8 cellular contexts compared by ENCODE assay signal in the genomic region with DNA sequence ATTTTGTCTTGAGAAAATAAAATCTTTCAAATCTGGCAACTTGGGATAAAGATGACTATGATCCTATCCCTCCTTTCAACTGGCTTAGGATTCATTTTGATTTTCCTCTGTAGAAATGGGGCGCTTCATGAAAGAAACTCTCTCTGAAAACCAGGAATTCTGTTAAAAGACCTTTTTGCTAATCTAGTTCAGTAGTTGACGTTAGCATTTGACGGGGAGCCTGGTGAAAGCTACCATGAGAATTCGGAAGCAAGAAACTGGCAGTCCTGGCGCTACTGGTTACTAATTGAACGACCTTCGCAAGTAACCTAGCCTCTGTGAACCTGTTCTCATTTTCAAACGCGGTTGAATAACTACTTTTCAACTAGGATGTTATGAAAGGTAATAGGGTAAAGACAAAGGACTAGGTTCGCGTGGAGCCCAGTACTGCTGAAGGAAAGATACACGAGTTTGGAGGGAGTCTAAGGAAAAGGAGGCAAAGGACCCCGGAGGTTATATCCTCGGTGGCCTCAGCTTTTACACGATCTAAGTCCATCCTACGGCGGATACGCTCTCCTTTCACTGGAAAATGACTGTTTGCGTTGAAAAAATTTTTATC. TPM values are rescaled to one million over a fixed set of nuclear protein-coding genes. Genes with fewer than 3 reads are reported as not detected.
DNase-seq lines count a peak whose midpoint lies in the region; ATAC-seq and TF ChIP-seq lines count a peak whose summit lies in the region.

No MANE protein-coding gene starts in this region.

- H3K4me3 Mint-ChIP-seq in activated naive CD8-positive, alpha-beta T cell treated with anti-CD3 and anti-CD28 coated beads for 36 hours, result peak overlapping the region; percentile 93

- H3K4me3 ChIP-seq in AG04450 (ENCODE audit: low read depth, low read length) (peak overlapping the region; percentile 94), iPS-15b (ENCODE audit: low read depth, low read length) (peak overlapping the region; percentile 99), spleen (peak overlapping the region; percentile 75 to 88 (median 80))

- DNase-seq in AG04450 (ENCODE audit: low read depth, low spot score) (no peak), spleen (no peak), HEK293T (ENCODE audit: extremely low spot score) (no peak), SKM-1 treated with dmso at 0.1 percent for 144 hours (lab: John Stamatoyannopoulos, UW; ENCODE audit: unreplicated experiment) (no peak)
- no peak for DNase-seq in activated naive CD8-positive, alpha-beta T cell treated with anti-CD3 and anti-CD28 coated beads for 36 hours

- H3K27me3 ChIP-seq in AG04450 (ENCODE audit: control insufficient read depth, insufficient read depth, low read length), result peaks cover 6% of the 10 kb centered on the region
- H3K27me3 ChIP-seq in iPS-15b (ENCODE audit: control insufficient read depth, insufficient read depth, low read length), result no peaks in the 10 kb centered on the region
- no peaks in the 10 kb centered on the region for H3K27me3 ChIP-seq in spleen (replicated peaks in 1 of 7)

- peak; percentile 2 for ATAC-seq in GM19035 (IDR thresholded peaks at IDR 0.05; ENCODE audit: unreplicated experiment)
- ATAC-seq in HG03571 (IDR thresholded peaks at IDR 0.05; ENCODE audit: unreplicated experiment), result peak; percentile 4

- peak overlapping the region; percentile 96 for H3K9ac ChIP-seq in iPS-15b (ENCODE audit: low read depth, low read length)

- H3K27ac Mint-ChIP-seq in activated naive CD8-positive, alpha-beta T cell treated with anti-CD3 and anti-CD28 coated beads for 36 hours, result peak overlapping the region; percentile 93

- no peak for TF ChIP-seq POLR2A in spleen (IDR thresholded peaks at IDR 0.05)

- TF ChIP-seq CTCF in AG04450 (IDR thresholded peaks at IDR 0.05; ENCODE audit: low read depth, low read length) (no peak), spleen (IDR thresholded peaks at IDR 0.05 in 8 of 11, conservative IDR thresholded peaks at IDR 0.05 in 3 of 11) (no peak)

- H3K36me3 Mint-ChIP-seq in activated naive CD8-positive, alpha-beta T cell treated with anti-CD3 and anti-CD28 coated beads for 36 hours, result peaks cover 5% of the 10 kb centered on the region

- CTCF ChIA-PET in AG04450 (lab: Charles Lee) (interaction anchor here (1.0 to 6.8 kb wide), 5 partner anchors 24 to 56 kb away, joined by 3 to 38 read pairs (median 5); no protein-coding TSS in a partner anchor), HEK293T (lab: Yijun Ruan, JAX) (interaction anchor here (1.4 to 2.6 kb wide), 2 partner anchors 37 to 56 kb away, joined by 7 to 11 read pairs; no protein-coding TSS in a partner anchor)

- WGBS in spleen, 5 donors, result 17 to 22% (median 19%) methylated on average over 19 of the region's 19 CpGs

- no peaks in the 10 kb centered on the region; the same call in 1 of the 2 replicates for H3K9me3 ChIP-seq in AG04450 (ENCODE audit: control insufficient read depth, insufficient read depth, low read length)
- no peaks in the 10 kb centered on the region for H3K9me3 ChIP-seq in iPS-15b (ENCODE audit: control insufficient read depth, insufficient read depth, low read length)
- no peaks in the 10 kb centered on the region for H3K9me3 ChIP-seq in spleen

- H3K27ac ChIP-seq in AG04450 (ENCODE audit: low read depth, low read length), result peak overlapping the region; percentile 93
- H3K27ac ChIP-seq in spleen, result peak overlapping the region; percentile 83 to 95 (median 91)

- H3K4me1 Mint-ChIP-seq in activated naive CD8-positive, alpha-beta T cell treated with anti-CD3 and anti-CD28 coated beads for 36 hours, result peaks cover 24% of the 10 kb centered on the region

- intact Hi-C loops in spleen (cut with DNase I; ENCODE audit: low total_unique reads), result no loop called here

- no peaks in the 10 kb centered on the region for H3K9me3 Mint-ChIP-seq in activated naive CD8-positive, alpha-beta T cell treated with anti-CD3 and anti-CD28 coated beads for 36 hours

- H3K4me1 ChIP-seq in iPS-15b (ENCODE audit: control insufficient read depth, insufficient read depth, low read length) (peaks cover 7% of the 10 kb centered on the region), spleen (peaks cover 0 to 27% (median 20%) of the 10 kb centered on the region in 6 donors)

- POLR2A ChIA-PET in AG04450 (lab: Yijun Ruan, JAX) (interaction anchor here (1.3 to 2.9 kb wide), 6 partner anchors 23 to 53 kb away, joined by 4 to 18 read pairs (median 8); a partner anchor contains a TSS), HEK293T (lab: Yijun Ruan, JAX) (interaction anchor here (0.9 to 3.2 kb wide), 20 partner anchors 10 to 132 kb away, joined by 3 to 28 read pairs (median 4); a partner anchor contains a TSS)

- H3K36me3 ChIP-seq in iPS-15b (ENCODE audit: control insufficient read depth, insufficient read depth, low read length) (no peaks in the 10 kb centered on the region), spleen (peaks cover 0 to 14% (median 9%) of the 10 kb centered on the region in 6 donors)

- H3K27me3 Mint-ChIP-seq in activated naive CD8-positive, alpha-beta T cell treated with anti-CD3 and anti-CD28 coated beads for 36 hours, result peaks cover 3% of the 10 kb centered on the region

TF ChIP-seq in HEK293T, 16 proteins besides CTCF, POLR2A, EP300 and RAD21:
- TF ChIP-seq FOXA1 (IDR thresholded peaks at IDR 0.05) (no peak), L3MBTL2 (conservative IDR thresholded peaks at IDR 0.05) (no peak), HDGF (IDR thresholded peaks at IDR 0.05; ENCODE audit: borderline replicate concordance) (no peak), SUZ12 (IDR thresholded peaks at IDR 0.05) (no peak), FOXK2 (IDR thresholded peaks at IDR 0.05) (no peak), CTBP1 (IDR thresholded peaks at IDR 0.05; ENCODE audit: borderline replicate concordance) (no peak), TARDBP (IDR thresholded peaks at IDR 0.05) (no peak), BHLHE40 (IDR thresholded peaks at IDR 0.05; ENCODE audit: borderline replicate concordance) (no peak), ARNT (IDR thresholded peaks at IDR 0.05) (no peak), ZNF384 (IDR thresholded peaks at IDR 0.05) (no peak), LEF1 (IDR thresholded peaks at IDR 0.05; ENCODE audit: borderline replicate concordance) (no peak)
- TF ChIP-seq, protein P1, sequence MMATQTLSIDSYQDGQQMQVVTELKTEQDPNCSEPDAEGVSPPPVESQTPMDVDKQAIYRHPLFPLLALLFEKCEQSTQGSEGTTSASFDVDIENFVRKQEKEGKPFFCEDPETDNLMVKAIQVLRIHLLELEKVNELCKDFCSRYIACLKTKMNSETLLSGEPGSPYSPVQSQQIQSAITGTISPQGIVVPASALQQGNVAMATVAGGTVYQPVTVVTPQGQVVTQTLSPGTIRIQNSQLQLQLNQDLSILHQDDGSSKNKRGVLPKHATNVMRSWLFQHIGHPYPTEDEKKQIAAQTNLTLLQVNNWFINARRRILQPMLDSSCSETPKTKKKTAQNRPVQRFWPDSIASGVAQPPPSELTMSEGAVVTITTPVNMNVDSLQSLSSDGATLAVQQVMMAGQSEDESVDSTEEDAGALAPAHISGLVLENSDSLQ (IDR thresholded peaks at IDR 0.05), result no peak

RNA-seq across cellular contexts. Expression of a gene that starts 0.6 kb away (rescaled TPM):
- polyA plus RNA-seq in AG04450 (2011; rRNA removed), result 7.7 and 11.8 TPM in 2 replicates
- 17.2 and 18.5 TPM in 2 replicates for polyA minus RNA-seq in AG04450 (2011; rRNA and poly(A)+ RNA removed)
- total RNA-seq in activated naive CD8-positive, alpha-beta T cell treated with anti-CD3 and anti-CD28 coated beads for 36 hours, result 10 to 100 TPM; 24.5 to 25.3 TPM
- 10 to 100 TPM; 25.8 to 57.0 (median 35.9) TPM for total RNA-seq in spleen
- polyA plus RNA-seq in spleen, result 10 to 100 TPM; 15.8 to 40.8 (median 40.3) TPM

RNA-seq across cellular contexts. Expression of a gene that starts 24.9 kb away (rescaled TPM):
- polyA plus RNA-seq in AG04450 (2011; rRNA removed) (0.12 and 0.29 TPM in 2 replicates), spleen (under 1 TPM; 0.08 to 0.46 (median 0.16) TPM)
- polyA minus RNA-seq in AG04450 (2011; rRNA and poly(A)+ RNA removed), result 0.17 and 0.18 TPM in 2 replicates
- total RNA-seq in activated naive CD8-positive, alpha-beta T cell treated with anti-CD3 and anti-CD28 coated beads for 36 hours, result not detected
- under 1 TPM in 1 of 7 donors, not detected in 6; 0.46 TPM for total RNA-seq in spleen

RNA-seq across cellular contexts. Expression of a gene that starts 25.7 kb away (rescaled TPM):
- 35.5 and 46.8 TPM in 2 replicates for polyA plus RNA-seq in AG04450 (2011; rRNA removed)
- 58.9 and 74.4 TPM in 2 replicates for polyA minus RNA-seq in AG04450 (2011; rRNA and poly(A)+ RNA removed)
- 1 to 10 TPM; 1.7 to 2.0 TPM for total RNA-seq in activated naive CD8-positive, alpha-beta T cell treated with anti-CD3 and anti-CD28 coated beads for 36 hours
- total RNA-seq in spleen, result 10 to 100 TPM; 26.7 to 51.6 (median 31.1) TPM
- polyA plus RNA-seq in spleen, result 10 to 100 TPM; 15.9 to 32.0 (median 27.6) TPM

RNA-seq across cellular contexts. Expression of a gene that starts 30.4 kb away (rescaled TPM):
- polyA plus RNA-seq in AG04450 (2011; rRNA removed), result 3.3 and 5.2 TPM in 2 replicates
- 3.4 and 3.9 TPM in 2 replicates for polyA minus RNA-seq in AG04450 (2011; rRNA and poly(A)+ RNA removed)
- total RNA-seq in activated naive CD8-positive, alpha-beta T cell treated with anti-CD3 and anti-CD28 coated beads for 36 hours, result under 1 TPM in 1 of 2 experiments, not detected in 1; 0.10 TPM
- total RNA-seq in spleen, result 1 to 10 TPM; 1.6 to 9.2 (median 3.9) TPM
- 1 to 10 TPM in 1 of 3 donors, under 1 TPM in 2; 0.71 to 1.3 (median 0.74) TPM for polyA plus RNA-seq in spleen

RNA-seq across cellular contexts. Expression of a gene that starts 53.2 kb away (rescaled TPM):
- polyA plus RNA-seq in AG04450 (2011; rRNA removed) (0.83 and 1.2 TPM in 2 replicates), spleen (1 to 10 TPM; 1.1 to 2.1 (median 1.5) TPM)
- 0.13 and 0.60 TPM in 2 replicates for polyA minus RNA-seq in AG04450 (2011; rRNA and poly(A)+ RNA removed)
- total RNA-seq in activated naive CD8-positive, alpha-beta T cell treated with anti-CD3 and anti-CD28 coated beads for 36 hours, result 1 to 10 TPM; 3.5 to 4.2 TPM
- 1 to 10 TPM in 5 of 7 donors, under 1 TPM in 2; 0.39 to 2.8 (median 1.1) TPM for total RNA-seq in spleen

Comparison
In these comparisons a context has a peak if more than half of its experiments do, and no peak if none do; other contexts are left out.
1. RNA of a gene that starts 25.7 kb away (total RNA-seq): 26.7 to 51.6 TPM in spleen; 1.7 to 2.0 TPM in activated naive CD8-positive, alpha-beta T cell treated with anti-CD3 and anti-CD28 coated beads for 36 hours; every median in the first group is over 4 times any median in the second.
2. Peak in every context shown above with its lines, with median percentiles within 50 percentile points of each other: H3K4me3 ChIP-seq.